Comparison of ENCODE assay signal across 7 cellular contexts in genomic region chr7:104923010-104923421, GRCh38.
DNase-seq lines count a peak whose midpoint lies in the region; ATAC-seq and TF ChIP-seq lines count a peak whose summit lies in the region.

No MANE protein-coding gene starts in this region.

- no peaks in the 10 kb centered on the region for H3K36me3 ChIP-seq in right atrium auricular region

- TF ChIP-seq CTCF in GM13977 (IDR thresholded peaks at IDR 0.05; ENCODE audit: extremely low read depth, insufficient read depth, missing control alignments) (peak; percentile 87), right atrium auricular region (IDR thresholded peaks at IDR 0.05) (peak; percentile 22 to 83)

- H3K4me3 ChIP-seq in right atrium auricular region (no peak overlapping the region), skeletal muscle cell (ENCODE audit: low read depth, low read length) (no peak overlapping the region)

- no peaks in the 10 kb centered on the region for H3K9me3 ChIP-seq in right atrium auricular region

- peaks cover 0 to 14% of the 10 kb centered on the region in 2 donors for H3K4me1 ChIP-seq in right atrium auricular region

- in situ Hi-C loops in GM13977 (cut with MboI; ENCODE audit: low pct_unique_long_range_greater_than_20kb, low sequenced_read_pairs, unreplicated experiment) = loop anchor here (25.0 kb wide), 1 partner anchor 286 kb away; no protein-coding TSS in a partner anchor

- H3K27ac ChIP-seq in right atrium auricular region = peak overlapping the region; percentile 25 to 57

- DNase-seq in GM13977 (ENCODE audit: low spot score) (peak; percentile 63), NCI-H1092 treated with DMSO at 0.1 percent for 48 hours (lab: John Stamatoyannopoulos, UW) (peak; percentile 79), SW480 (ENCODE audit: low spot score) (peak; percentile 96), amniotic epithelial cell (ENCODE audit: low read depth) (peak; percentile 84), right atrium auricular region (ENCODE audit: low spot score) (peak; percentile 83), skeletal muscle cell (ENCODE audit: low read depth) (peak; percentile 62)

- peak; percentile 96 for ATAC-seq in HG02642 (IDR thresholded peaks at IDR 0.05; ENCODE audit: poor library complexity, unreplicated experiment)

- no peaks in the 10 kb centered on the region for H3K27me3 ChIP-seq in right atrium auricular region
